In the genomic region with DNA sequence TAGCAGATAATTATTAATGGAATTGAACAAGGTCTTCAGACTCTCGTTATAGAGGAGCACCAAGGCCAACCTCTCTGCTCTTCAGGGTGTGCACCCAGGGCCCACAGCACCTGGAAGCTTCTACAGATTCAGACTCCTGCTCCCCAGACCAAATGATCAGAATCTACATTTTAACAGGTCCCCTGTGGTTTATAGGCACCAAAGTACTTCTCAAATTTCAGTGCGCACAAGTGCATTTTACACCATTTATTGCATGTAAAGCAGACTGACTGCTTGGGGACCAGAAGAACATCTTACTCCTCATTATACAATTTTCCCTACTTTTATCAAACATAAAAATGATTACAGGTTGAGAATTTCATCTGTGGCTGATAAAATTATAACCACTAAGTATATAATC, we compare ENCODE assay signal across 27 cellular contexts.
"Had no signal": no experiment of that assay in that cellular context is flagged by ENCODE, and none has a peak within 500 bp of the region (broad histone marks: within the 10 kb centered on the region; RNA-seq: fewer than 3 reads in every experiment).

No MANE protein-coding gene starts in this region.

- H3K9me3 Mint-ChIP-seq: effector memory CD8-positive, alpha-beta T cell; nephron; stimulated activated effector memory CD8-positive, alpha-beta T cell treated with anti-CD3 and anti-CD28 coated beads, Interleukin-12 subunit alpha, Interleukin-12 subunit beta, amount 100 ng/mL, for 72 hours had no signal

- H3K27me3 ChIP-seq: esophagus squamous epithelium, heart right ventricle, left lung, right atrium auricular region, stomach, thyroid gland, vagina had no signal

- H3K4me3 ChIP-seq: esophagus squamous epithelium, heart right ventricle, left lung, prostate gland, right atrium auricular region, smooth muscle cell, stomach, thyroid gland, vagina had no signal

- DNase-seq: effector memory CD8-positive, alpha-beta T cell; erythroblast; esophagus squamous epithelium; foreskin melanocyte; glutamatergic neuron; heart right ventricle; hippocampal formation; left cardiac atrium; left lung; mesendoderm; midbrain; naive thymus-derived CD4-positive, alpha-beta T cell; nucleus accumbens; stimulated activated CD4-positive, alpha-beta T cell treated with anti-CD3 and anti-CD28 coated beads, Interleukin-12 subunit alpha, Interleukin-12 subunit beta, amount 100 ng/mL, for 4 hours; stimulated activated CD4-positive, alpha-beta T cell treated with anti-CD3 and anti-CD28 coated beads, Interleukin-1b, Interleukin-23, amount 100 ng/mL, for 48 hours; stimulated activated CD4-positive, alpha-beta T cell treated with anti-CD3 and anti-CD28 coated beads, Interleukin-4, amount 100 ng/mL, for 1 hour; stimulated activated naive CD4-positive, alpha-beta T cell treated with Interleukin-2 at 50 U/mL for 16 hours; stomach; thyroid gland; trophoblast cell had no signal

- H3K27me3 Mint-ChIP-seq: effector memory CD8-positive, alpha-beta T cell; naive thymus-derived CD4-positive, alpha-beta T cell had no signal

- H3K27ac ChIP-seq: esophagus squamous epithelium, heart right ventricle, left lung, prostate gland, right atrium auricular region, stomach, thyroid gland, vagina had no signal

- H3K36me3 Mint-ChIP-seq: stimulated activated effector memory CD8-positive, alpha-beta T cell treated with anti-CD3 and anti-CD28 coated beads, Interleukin-12 subunit alpha, Interleukin-12 subunit beta, amount 100 ng/mL, for 72 hours had no signal

- ATAC-seq: effector memory CD8-positive, alpha-beta T cell; heart right ventricle; left cardiac atrium; left lung; naive thymus-derived CD4-positive, alpha-beta T cell; sciatic nerve; stimulated activated effector memory CD8-positive, alpha-beta T cell treated with anti-CD3 and anti-CD28 coated beads, Interleukin-12 subunit alpha, Interleukin-12 subunit beta, amount 100 ng/mL, for 72 hours had no signal

- H3K4me3 Mint-ChIP-seq: effector memory CD8-positive, alpha-beta T cell; naive thymus-derived CD4-positive, alpha-beta T cell; nephron; stimulated activated effector memory CD8-positive, alpha-beta T cell treated with anti-CD3 and anti-CD28 coated beads, Interleukin-12 subunit alpha, Interleukin-12 subunit beta, amount 100 ng/mL, for 72 hours had no signal

- H3K36me3 ChIP-seq: prostate gland, right atrium auricular region had no signal

- H3K4me1 Mint-ChIP-seq: nephron had no signal

- H3K27ac Mint-ChIP-seq: naive thymus-derived CD4-positive, alpha-beta T cell; nephron; stimulated activated effector memory CD8-positive, alpha-beta T cell treated with anti-CD3 and anti-CD28 coated beads, Interleukin-12 subunit alpha, Interleukin-12 subunit beta, amount 100 ng/mL, for 72 hours had no signal

- H3K4me1 ChIP-seq: esophagus squamous epithelium, left lung, prostate gland, right atrium auricular region, stomach, thyroid gland, vagina had no signal

- H3K9me3 ChIP-seq: esophagus squamous epithelium, heart right ventricle, left lung, prostate gland, right atrium auricular region, stomach, thyroid gland, vagina had no signal
